Comparison of ENCODE assay signal across 18 cellular contexts in genomic region chr15:66609876-66610275, GRCh38. TPM values are rescaled to one million over a fixed set of nuclear protein-coding genes. Genes with fewer than 3 reads are reported as not detected.
A peak's percentile ranks its signal among the peaks of the same experiment; 100 is the strongest.
DNase-seq lines count a peak whose midpoint lies in the region; ATAC-seq, FAIRE-seq and TF ChIP-seq lines count a peak whose summit lies in the region.
"Had no signal": no experiment of that assay in that cellular context is flagged by ENCODE, and none has a peak within 500 bp of the region (broad histone marks: within the 10 kb centered on the region; RNA-seq: fewer than 3 reads in every experiment).

No MANE protein-coding gene starts in this region.

- H3K36me3 ChIP-seq in kidney (ENCODE audit: control insufficient read depth in 1 of 2, insufficient read depth in 2 of 2, low read length in 2 of 2) (no peaks in the 10 kb centered on the region), aorta (ENCODE audit: control insufficient read depth in 1 of 2, insufficient read depth in 2 of 2, low read length in 1 of 2) (no peaks in the 10 kb centered on the region)

- H3K27ac Mint-ChIP-seq in WTC11, result no peak overlapping the region
- H3K27ac Mint-ChIP-seq: CD4-positive, CD25-positive, alpha-beta regulatory T cell; CD8-positive, alpha-beta T cell; GM23338 had no signal

- POLR2A ChIA-PET in WTC11 (lab: Charles Lee), result no interaction called here

- no peak overlapping the region for H3K4me3 ChIP-seq in kidney (ENCODE audit: low read length in 2 of 2)
- H3K4me3 ChIP-seq in aorta (ENCODE audit: low read length in 2 of 2), result no peak overlapping the region
- H3K4me3 ChIP-seq: GM23338 had no signal

- intact Hi-C loops in kidney (cut with DNase I) (loop anchor here (10.0 kb wide), 1 partner anchor 245 kb away; no protein-coding TSS in a partner anchor), aorta (cut with DNase I) (no loop called here)

- H3K27me3 Mint-ChIP-seq in WTC11 (ENCODE audit: low read depth), result no peaks in the 10 kb centered on the region

- CTCF ChIA-PET in WTC11 (lab: Charles Lee), result interaction anchor here (0.8 to 3.4 kb wide), 5 partner anchors 9 to 242 kb away, joined by 4 to 11 read pairs (median 6); no protein-coding TSS in a partner anchor

- H3K27me3 ChIP-seq in aorta (ENCODE audit: control insufficient read depth in 1 of 2, insufficient read depth in 2 of 2, low read length in 1 of 2), result no peaks in the 10 kb centered on the region

- no peaks in the 10 kb centered on the region for H3K9me3 Mint-ChIP-seq in WTC11
- H3K9me3 Mint-ChIP-seq: CD4-positive, CD25-positive, alpha-beta regulatory T cell; CD8-positive, alpha-beta T cell; GM23338 had no signal

- TF ChIP-seq CTCF in WTC11 (IDR thresholded peaks at IDR 0.05), result no peak
- no peak for TF ChIP-seq CTCF in kidney (IDR thresholded peaks at IDR 0.05; ENCODE audit: borderline replicate concordance, extremely low read depth, insufficient read depth)

- H3K4me1 ChIP-seq in kidney (ENCODE audit: control insufficient read depth in 1 of 2, insufficient read depth in 1 of 2, low read depth in 1 of 2, low read length in 2 of 2), result peaks cover 0 to 4% of the 10 kb centered on the region in 2 donors
- no peaks in the 10 kb centered on the region for H3K4me1 ChIP-seq in aorta (ENCODE audit: control insufficient read depth in 1 of 2, insufficient read depth in 2 of 2, low read length in 2 of 2)
- H3K4me1 ChIP-seq: Caco-2 had no signal

- no peak for DNase-seq in WTC11 (ENCODE audit: low spot score)
- peak; percentile 52 for DNase-seq in kidney
- peak; percentile 24 to 46 for DNase-seq in aorta
- DNase-seq in hypothalamus (lab: John Stamatoyannopoulos, UW), result no peak
- DNase-seq: C1 segment of cervical spinal cord; Caco-2; CD4-positive, CD25-positive, alpha-beta regulatory T cell; CD8-positive, alpha-beta T cell; DMS153; DND-41; HCEC 1CT had no signal

- peaks cover 5% of the 10 kb centered on the region; the same call in 1 of the 2 replicates for H3K4me1 Mint-ChIP-seq in WTC11
- H3K4me1 Mint-ChIP-seq: GM23338 had no signal

- FAIRE-seq in kidney (lab: Jason Lieb, UNC), result no peak
- FAIRE-seq: G401.6, GM12892, H54 had no signal

- H3K9ac ChIP-seq in kidney (ENCODE audit: low read length in 2 of 2), result no peak overlapping the region

- H3K9me3 ChIP-seq in kidney (ENCODE audit: control insufficient read depth in 1 of 2, low read length in 2 of 2), result no peaks in the 10 kb centered on the region
- H3K9me3 ChIP-seq in aorta (ENCODE audit: control insufficient read depth, low read length), result no peaks in the 10 kb centered on the region
- H3K9me3 ChIP-seq: Caco-2 had no signal

- H3K4me3 Mint-ChIP-seq in WTC11, result no peak overlapping the region
- H3K4me3 Mint-ChIP-seq: CD4-positive, CD25-positive, alpha-beta regulatory T cell; CD8-positive, alpha-beta T cell; GM23338 had no signal

- H3K36me3 Mint-ChIP-seq in WTC11, result no peaks in the 10 kb centered on the region
- H3K36me3 Mint-ChIP-seq: CD4-positive, CD25-positive, alpha-beta regulatory T cell; CD8-positive, alpha-beta T cell had no signal

- ATAC-seq in WTC11 (peak; percentile 34; the same call in 1 of the 2 replicates), aorta (ENCODE audit: low FRiP score) (no peak), GM18498 (IDR thresholded peaks at IDR 0.05; ENCODE audit: unreplicated experiment) (no peak), HG03432 (IDR thresholded peaks at IDR 0.05; ENCODE audit: unreplicated experiment) (no peak)
- ATAC-seq: CD8-positive, alpha-beta T cell; GM23338 had no signal

- H3K27ac ChIP-seq in kidney (ENCODE audit: low read depth in 2 of 2, low read length in 2 of 2), result no peak overlapping the region
- no peak overlapping the region for H3K27ac ChIP-seq in aorta (ENCODE audit: low read depth in 1 of 2, low read length in 2 of 2)

- WGBS in aorta, 2 donors, result 91% methylated on average over 5 of the region's 5 CpGs

TF ChIP-seq in WTC11, 78 proteins besides CTCF, POLR2A, EP300 and RAD21:
- TF ChIP-seq ZNF281 (CRISPR knock-in tag; IDR thresholded peaks at IDR 0.05) (no peak), SOX15 (CRISPR knock-in tag; IDR thresholded peaks at IDR 0.05) (no peak), MXD4 (CRISPR knock-in tag; IDR thresholded peaks at IDR 0.05; ENCODE audit: borderline replicate concordance) (no peak), MLX (CRISPR knock-in tag; IDR thresholded peaks at IDR 0.05) (no peak), ZNF512 (CRISPR knock-in tag; IDR thresholded peaks at IDR 0.05; ENCODE audit: borderline replicate concordance) (no peak), ATF2 (CRISPR knock-in tag; IDR thresholded peaks at IDR 0.05; ENCODE audit: borderline replicate concordance, low read depth) (no peak), SP1 (CRISPR knock-in tag; conservative IDR thresholded peaks at IDR 0.05) (no peak), ERG (CRISPR knock-in tag; IDR thresholded peaks at IDR 0.05) (no peak), NR1H2 (CRISPR knock-in tag; IDR thresholded peaks at IDR 0.05) (no peak), ZNF416 (CRISPR knock-in tag; IDR thresholded peaks at IDR 0.05) (no peak), ZBTB21 (CRISPR knock-in tag; IDR thresholded peaks at IDR 0.05; ENCODE audit: borderline replicate concordance) (no peak), SMAD3 (CRISPR knock-in tag; IDR thresholded peaks at IDR 0.05; ENCODE audit: borderline replicate concordance) (no peak), TEAD1 (CRISPR knock-in tag; IDR thresholded peaks at IDR 0.05) (no peak), ZNF263 (CRISPR knock-in tag; IDR thresholded peaks at IDR 0.05; ENCODE audit: low read depth) (no peak), TCF7 (CRISPR knock-in tag; IDR thresholded peaks at IDR 0.05; ENCODE audit: low read depth) (no peak)
TF ChIP-seq in WTC11: peak in this region for 0.

RNA-seq across cellular contexts. Expression of gene LCTL, which starts 44.1 kb away (rescaled TPM):
- total RNA-seq in WTC11 (2021) (2.2 to 3.2 TPM (median 3.0 TPM) in 3 replicates), kidney (not detected), aorta (not detected)
- polyA plus RNA-seq in kidney (ENCODE audit: insufficient read depth, low read depth, low replicate concordance) (not detected), aorta (not detected)
- total RNA-seq: A673; Caco-2; CD4-positive, CD25-positive, alpha-beta regulatory T cell; CD8-positive, alpha-beta T cell had no signal

Comparison
In these comparisons a context has a peak if more than half of its experiments do, and no peak if none do; other contexts are left out.
1. DNase-seq: peak in kidney (single experiment) and aorta (2 of 2); none in WTC11 (single experiment) and hypothalamus (0 of 51).